ENCODE assay signal across 8 cellular contexts in genomic region chr2:44362207-44363015, GRCh38. TPM values are rescaled to one million over a fixed set of nuclear protein-coding genes. Genes with fewer than 3 reads are reported as not detected.
DNase-seq lines count a peak whose midpoint lies in the region; ATAC-seq and TF ChIP-seq lines count a peak whose summit lies in the region.

No MANE protein-coding gene starts in this region.

- H3K4me3 ChIP-seq in breast epithelium = peak overlapping the region; percentile 88 to 94 (median 89)

- ATAC-seq in GM21390 (IDR thresholded peaks at IDR 0.05; ENCODE audit: unreplicated experiment) = peak; percentile 26

- no peak for TF ChIP-seq POLR2A in breast epithelium (IDR thresholded peaks at IDR 0.05)

- no peak for TF ChIP-seq CTCF in breast epithelium (IDR thresholded peaks at IDR 0.05)

- DNase-seq in COLO829 (ENCODE audit: low spot score) (peak; percentile 13), HuH-7.5 (ENCODE audit: low spot score) (peak; percentile 10), T1000 (lab: John Stamatoyannopoulos, UW) (peak; percentile 8), breast epithelium (ENCODE audit: low spot score in 2 of 2) (no peak), inferior parietal cortex (ENCODE audit: extremely low spot score) (peak; percentile 37), DMS153 treated with DMSO at 0.1 percent for 48 hours (lab: John Stamatoyannopoulos, UW; ENCODE audit: unreplicated experiment) (no peak)
- peak; percentile 38 for DNase-seq in stimulated activated CD4-positive, alpha-beta T cell treated with anti-CD3 and anti-CD28 coated beads, Interleukin-12 subunit alpha, Interleukin-12 subunit beta, amount 100 ng/mL, for 4 hours

- intact Hi-C loops in breast epithelium (cut with DNase I; ENCODE audit: low total_unique reads) = no loop called here

- H3K27ac ChIP-seq in breast epithelium = peak overlapping the region; percentile 92 to 99

- H3K9me3 ChIP-seq in breast epithelium = no peaks in the 10 kb centered on the region

- no peaks in the 10 kb centered on the region for H3K36me3 ChIP-seq in breast epithelium

- no peaks in the 10 kb centered on the region for H3K27me3 ChIP-seq in breast epithelium

- H3K4me1 ChIP-seq in breast epithelium = peaks cover 0 to 15% of the 10 kb centered on the region in 2 donors

RNA-seq across cellular contexts. Expression of gene CAMKMT, which starts 0.7 kb away (rescaled TPM):
- 10 to 100 TPM in 2 of 3 donors, 1 to 10 TPM in 1; 6.4 to 11.8 (median 10.5) TPM for total RNA-seq in breast epithelium

RNA-seq across cellular contexts. Expression of gene PREPL, which starts 1.1 kb away (rescaled TPM):
- 10 to 100 TPM; 29.4 to 76.5 (median 51.1) TPM for total RNA-seq in breast epithelium

Comparison
In these comparisons a context has a peak if more than half of its experiments do, and no peak if none do; other contexts are left out.
1. DNase-seq: peak in COLO829 (single experiment), HuH-7.5 (single experiment), T1000 (single experiment), inferior parietal cortex (single experiment) and stimulated activated CD4-positive, alpha-beta T cell treated with anti-CD3 and anti-CD28 coated beads, Interleukin-12 subunit alpha, Interleukin-12 subunit beta, amount 100 ng/mL, for 4 hours (single experiment); none in breast epithelium (0 of 2) and DMS153 treated with DMSO at 0.1 percent for 48 hours (single experiment).